ENCODE assay signal across 8 cellular contexts in genomic region chr3:13650210-13651056, GRCh38.
DNase-seq lines count a peak whose midpoint lies in the region; ATAC-seq, FAIRE-seq and TF ChIP-seq lines count a peak whose summit lies in the region.

No MANE protein-coding gene starts in this region.

- H2AFZ ChIP-seq in SU-DHL-6 (ENCODE audit: low read depth, low read length, severe bottlenecking) = no peak overlapping the region

- no peaks in the 10 kb centered on the region for H3K9me3 Mint-ChIP-seq in activated naive CD4-positive, alpha-beta T cell treated with anti-CD3 and anti-CD28 coated beads, Interleukin-2, amount 50 U/mL, for 72 hours
- H3K9me3 Mint-ChIP-seq in progenitor cell of endocrine pancreas (ENCODE audit: low read depth) = no peaks in the 10 kb centered on the region

- no peaks in the 10 kb centered on the region for H3F3A ChIP-seq in SU-DHL-6 (ENCODE audit: insufficient read depth)

- no peak overlapping the region for H3K27ac Mint-ChIP-seq in activated naive CD4-positive, alpha-beta T cell treated with anti-CD3 and anti-CD28 coated beads, Interleukin-2, amount 50 U/mL, for 72 hours
- peak overlapping the region; percentile 88 for H3K27ac Mint-ChIP-seq in progenitor cell of endocrine pancreas

- H3K27me3 Mint-ChIP-seq in progenitor cell of endocrine pancreas = peaks cover 51% of the 10 kb centered on the region

- no peak overlapping the region for H3K27ac ChIP-seq in SU-DHL-6 (ENCODE audit: low read depth, low read length)

- H3K27me3 ChIP-seq in SU-DHL-6 (ENCODE audit: low read length) = no peaks in the 10 kb centered on the region

- no peak overlapping the region for H3K4me2 ChIP-seq in SU-DHL-6 (ENCODE audit: low read depth, low read length, poor library complexity, severe bottlenecking)

- intact Hi-C loops in Right ventricle myocardium superior (cut with DNase I) = no loop called here

- H3K4me3 Mint-ChIP-seq in progenitor cell of endocrine pancreas (ENCODE audit: low read depth) = no peak overlapping the region

- H3K9me2 ChIP-seq in SU-DHL-6 (replicated peaks; ENCODE audit: insufficient read depth, low read length) = no peaks in the 10 kb centered on the region

- no peaks in the 10 kb centered on the region for H3K9me3 ChIP-seq in SU-DHL-6 (ENCODE audit: insufficient read depth, low read length)

- peak; percentile 75 to 77 for ATAC-seq in activated naive CD4-positive, alpha-beta T cell treated with anti-CD3 and anti-CD28 coated beads, Interleukin-2, amount 50 U/mL, for 72 hours
- peak; percentile 82 for ATAC-seq in Right ventricle myocardium superior (ENCODE audit: poor library complexity)

- DNase-seq in SIG-M5 treated with dmso at 0.1 percent for 504 hours (lab: John Stamatoyannopoulos, UW; ENCODE audit: unreplicated experiment) (peak; percentile 76), SIG-M5 (lab: John Stamatoyannopoulos, UW) (no peak), HK-2 (ENCODE audit: unreplicated experiment) (peak; percentile 80), Right ventricle myocardium superior (peak; percentile 88), progenitor cell of endocrine pancreas (ENCODE audit: low spot score, unreplicated experiment) (peak; percentile 90), urothelium cell line (ENCODE audit: low spot score) (peak; percentile 91)
- DNase-seq in activated naive CD4-positive, alpha-beta T cell treated with anti-CD3 and anti-CD28 coated beads, Interleukin-2, amount 50 U/mL, for 72 hours (ENCODE audit: low spot score in 2 of 2) = peak; percentile 81 to 88

- H3K4me3 ChIP-seq in SU-DHL-6 (ENCODE audit: insufficient read depth, low read length, poor library complexity, severe bottlenecking) = no peak overlapping the region

- TF ChIP-seq CTCF in SU-DHL-6 (IDR thresholded peaks at IDR 0.05; ENCODE audit: insufficient read depth, low read length, poor library complexity, severe bottlenecking) = peak; percentile 98
- TF ChIP-seq CTCF in progenitor cell of endocrine pancreas (IDR thresholded peaks at IDR 0.05; ENCODE audit: unreplicated experiment) = peak; percentile 100

- FAIRE-seq in urothelium cell line (lab: Jason Lieb, UNC) = peak; percentile 80

- no peaks in the 10 kb centered on the region for H3K36me3 ChIP-seq in SU-DHL-6 (ENCODE audit: low read length)

- peaks cover 3% of the 10 kb centered on the region for H3K4me1 Mint-ChIP-seq in progenitor cell of endocrine pancreas (ENCODE audit: low read depth)

- H4K20me1 ChIP-seq in SU-DHL-6 (ENCODE audit: low read depth, low read length) = no peaks in the 10 kb centered on the region

- H3K9ac ChIP-seq in SU-DHL-6 (ENCODE audit: low read length) = no peak overlapping the region

- no peaks in the 10 kb centered on the region for H3K79me2 ChIP-seq in SU-DHL-6 (ENCODE audit: insufficient read depth, low read length)

- no peaks in the 10 kb centered on the region for H3K36me3 Mint-ChIP-seq in activated naive CD4-positive, alpha-beta T cell treated with anti-CD3 and anti-CD28 coated beads, Interleukin-2, amount 50 U/mL, for 72 hours
- H3K36me3 Mint-ChIP-seq in progenitor cell of endocrine pancreas (ENCODE audit: insufficient read depth) = no peaks in the 10 kb centered on the region
